ENCODE assay signal across 9 cellular contexts in genomic region chr12:47753021-47754001, GRCh38. TPM values are rescaled to one million over a fixed set of nuclear protein-coding genes. Genes with fewer than 3 reads are reported as not detected.
DNase-seq lines count a peak whose midpoint lies in the region; ATAC-seq and TF ChIP-seq lines count a peak whose summit lies in the region.
"Had no signal": no experiment of that assay in that cellular context is flagged by ENCODE, and none has a peak within 500 bp of the region (broad histone marks: within the 10 kb centered on the region; RNA-seq: fewer than 3 reads in every experiment).

No MANE protein-coding gene starts in this region.

- in situ Hi-C loops in ACHN (cut with HindIII; ENCODE audit: low pct_ligation_motif_present, low pct_unique_long_range_greater_than_20kb, low sequenced_read_pairs), result no loop called here

- ATAC-seq in HG03280 (IDR thresholded peaks at IDR 0.05; ENCODE audit: unreplicated experiment) (no peak), HG03039 (IDR thresholded peaks at IDR 0.05; ENCODE audit: unreplicated experiment) (no peak)

- H3K4me1 Mint-ChIP-seq in endodermal cell, result peaks cover 52% of the 10 kb centered on the region

- whole genome bisulfite sequencing in endodermal cell (ENCODE audit: insufficient coverage in 1 of 2, insufficient read length in 1 of 2), 2 experiments, result 63 to 75% methylated on average over 6 to 11 of the region's 11 CpGs

- H3K9me3 ChIP-seq in endodermal cell (ENCODE audit: control insufficient read depth, low read length) (no peaks in the 10 kb centered on the region), mucosa of rectum (ENCODE audit: control insufficient read depth in 2 of 2, low read length in 2 of 2) (no peaks in the 10 kb centered on the region)

- H3K36me3 ChIP-seq in endodermal cell (ENCODE audit: control insufficient read depth, insufficient read depth, low read length) (no peaks in the 10 kb centered on the region), mucosa of rectum (ENCODE audit: control insufficient read depth in 2 of 2, insufficient read depth in 2 of 2, low read length in 2 of 2) (no peaks in the 10 kb centered on the region)

- H3K4me1 ChIP-seq in endodermal cell (ENCODE audit: control insufficient read depth, insufficient read depth, low read length) (peaks cover 8% of the 10 kb centered on the region), mucosa of rectum (ENCODE audit: control insufficient read depth in 2 of 2, insufficient read depth in 2 of 2, low read length in 2 of 2) (peaks cover 41 to 45% of the 10 kb centered on the region in 2 donors)

- no peak for TF ChIP-seq CTCF in endodermal cell (conservative IDR thresholded peaks at IDR 0.05)

- H3K27me3 ChIP-seq in endodermal cell (ENCODE audit: control insufficient read depth, insufficient read depth, low read length, poor library complexity, severe bottlenecking) (no peaks in the 10 kb centered on the region), mucosa of rectum (ENCODE audit: control insufficient read depth in 2 of 2, insufficient read depth in 2 of 2, low read length in 2 of 2) (no peaks in the 10 kb centered on the region)

- H3K36me3 Mint-ChIP-seq in endodermal cell (ENCODE audit: low read depth), result peaks cover 15% of the 10 kb centered on the region
- H3K36me3 Mint-ChIP-seq: CD4-positive, CD25-positive, alpha-beta regulatory T cell had no signal

- no peak overlapping the region for H3K4me3 ChIP-seq in endodermal cell (ENCODE audit: low read length)
- peak overlapping the region; percentile 34 to 50 for H3K4me3 ChIP-seq in mucosa of rectum (ENCODE audit: low read length in 2 of 2)

- H3K9ac ChIP-seq in endodermal cell (ENCODE audit: extremely low read depth, low read length, poor library complexity, severe bottlenecking), result no peak overlapping the region
- H3K9ac ChIP-seq in mucosa of rectum (ENCODE audit: low read depth in 1 of 2, low read length in 2 of 2), result peak overlapping the region in 1 of 2 donors; percentile 36

- H3K27ac ChIP-seq in endodermal cell (ENCODE audit: low read depth, low read length) (no peak overlapping the region), mucosa of rectum (ENCODE audit: low read depth in 2 of 2, low read length in 2 of 2) (peak overlapping the region; percentile 82 to 85)

- peak overlapping the region; percentile 96 for H3K27ac Mint-ChIP-seq in endodermal cell
- H3K27ac Mint-ChIP-seq: CD4-positive, CD25-positive, alpha-beta regulatory T cell had no signal

- H3K27me3 Mint-ChIP-seq in endodermal cell (ENCODE audit: insufficient read depth), result no peaks in the 10 kb centered on the region
- H3K27me3 Mint-ChIP-seq: CD4-positive, CD25-positive, alpha-beta regulatory T cell had no signal

- peak; percentile 47 for DNase-seq in ACHN
- peak; percentile 11 for DNase-seq in MV-4-11 (lab: John Stamatoyannopoulos, UW)
- peak; percentile 96 for DNase-seq in endodermal cell
- no peak for DNase-seq in activated CD8-positive, alpha-beta memory T cell treated with anti-CD3 and anti-CD28 coated beads for 24 hours
- DNase-seq in cerebellum (ENCODE audit: low spot score), result no peak
- DNase-seq: CD4-positive, CD25-positive, alpha-beta regulatory T cell had no signal

- no peaks in the 10 kb centered on the region for H3K9me3 Mint-ChIP-seq in endodermal cell

- peak overlapping the region; percentile 26 for H3K4me3 Mint-ChIP-seq in endodermal cell
- H3K4me3 Mint-ChIP-seq: CD4-positive, CD25-positive, alpha-beta regulatory T cell had no signal

RNA-seq across cellular contexts. Expression of gene RAPGEF3, which starts 5.4 kb away (rescaled TPM):
- total RNA-seq in endodermal cell, result 10 to 100 TPM; 11.4 to 19.6 TPM
- polyA plus RNA-seq in endodermal cell (2013, experiment 1 of 2), result 3.7 TPM
- 3.2 TPM for polyA plus RNA-seq in endodermal cell (2013, experiment 2 of 2)
- 11.9 TPM for total RNA-seq in cerebellum

RNA-seq across cellular contexts. Expression of gene SLC48A1, which starts 19.7 kb away (rescaled TPM):
- total RNA-seq in endodermal cell (10 to 100 TPM; 21.3 to 30.4 TPM), cerebellum (7.8 TPM)
- polyA plus RNA-seq in endodermal cell (2013, experiment 1 of 2), result 13.9 TPM
- 13.5 TPM for polyA plus RNA-seq in endodermal cell (2013, experiment 2 of 2)

RNA-seq across cellular contexts. Expression of gene ENDOU, which starts 28.0 kb away (rescaled TPM):
- total RNA-seq in endodermal cell (not detected), cerebellum (not detected)
- polyA plus RNA-seq in endodermal cell (2013, experiment 1 of 2), result not detected
- polyA plus RNA-seq in endodermal cell (2013, experiment 2 of 2), result not detected
- total RNA-seq: CD4-positive, CD25-positive, alpha-beta regulatory T cell had no signal

RNA-seq across cellular contexts. Expression of gene RPAP3, which starts 47.5 kb away (rescaled TPM):
- total RNA-seq in endodermal cell (10 to 100 TPM; 52.0 to 56.9 TPM), cerebellum (24.3 TPM)
- polyA plus RNA-seq in endodermal cell (2013, experiment 1 of 2), result 39.0 TPM
- polyA plus RNA-seq in endodermal cell (2013, experiment 2 of 2), result 39.5 TPM

Comparison
In these comparisons a context has a peak if more than half of its experiments do, and no peak if none do; other contexts are left out.
1. DNase-seq: peak in ACHN (single experiment), MV-4-11 (single experiment) and endodermal cell (single experiment); none in activated CD8-positive, alpha-beta memory T cell treated with anti-CD3 and anti-CD28 coated beads for 24 hours (single experiment) and cerebellum (single experiment).